ENCODE assay signal across 8 cellular contexts in the genomic region with DNA sequence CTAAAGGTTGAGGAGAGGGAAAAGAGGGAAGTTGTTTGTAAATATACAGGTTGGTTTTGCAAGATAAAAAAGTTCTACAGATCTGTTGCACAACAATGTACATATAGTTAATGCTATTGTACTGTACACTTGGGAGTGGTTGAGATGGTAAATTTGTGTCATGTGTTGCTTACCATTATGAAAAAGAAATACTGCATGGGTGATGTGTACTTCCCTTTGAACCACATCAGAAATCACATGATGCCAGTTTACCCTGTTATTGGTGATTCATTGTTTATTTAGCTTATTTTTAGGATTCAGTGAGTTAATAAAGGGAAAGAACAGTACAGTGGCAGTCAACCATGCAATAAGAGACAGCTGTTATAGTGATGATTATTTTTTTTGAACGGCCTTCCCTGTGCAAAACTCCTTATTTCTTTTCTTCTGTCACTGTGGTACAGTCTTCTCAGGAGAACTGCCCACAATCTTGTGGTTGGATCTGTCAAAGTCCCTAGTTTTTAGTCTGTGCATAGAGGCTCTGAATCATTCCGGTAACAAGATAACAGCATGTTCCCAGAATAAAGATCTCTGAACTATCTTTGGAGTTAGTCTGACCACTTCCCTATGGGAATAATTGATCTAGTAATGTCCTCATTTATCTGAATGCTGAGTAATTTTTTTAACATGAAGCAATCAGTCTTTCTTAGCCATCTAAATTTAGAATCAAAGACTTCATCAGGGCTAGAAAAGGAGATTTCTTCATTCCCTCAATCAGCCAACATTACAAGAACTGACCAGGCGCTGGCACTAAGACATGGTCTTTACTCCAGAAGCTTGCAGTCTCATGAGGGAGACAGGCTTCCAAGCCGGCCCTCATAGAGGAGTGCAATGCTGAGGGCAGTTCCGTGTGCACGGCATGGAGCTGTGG.
A peak's percentile ranks its signal among the peaks of the same experiment; 100 is the strongest.
DNase-seq lines count a peak whose midpoint lies in the region; ATAC-seq and TF ChIP-seq lines count a peak whose summit lies in the region.

No MANE protein-coding gene starts in this region.

- CTCF ChIA-PET in PC-9 (lab: Charles Lee) = no interaction called here

- H2AFZ ChIP-seq in PC-9 (no peak overlapping the region), osteoblast (ENCODE audit: low read length) (peak overlapping the region; percentile 3)

- DNase-seq in EL (peak; percentile 64), PC-9 (peak in 1 of 2 experiments; percentile 81), epithelial cell of esophagus (ENCODE audit: low read depth) (peak; percentile 92), osteoblast (ENCODE audit: insufficient read length, low spot score, missing footprints) (peak; percentile 80), cerebellar cortex (ENCODE audit: low spot score) (no peak)
- DNase-seq in effector memory CD4-positive, alpha-beta T cell = no peak
- DNase-seq in activated effector memory CD4-positive, alpha-beta T cell treated with anti-CD3 and anti-CD28 coated beads, Interleukin-2, amount 50 U/mL, for 16 hours = no peak

- H3K9me3 ChIP-seq in PC-9 (ENCODE audit: insufficient read depth, low read depth) (no peaks in the 10 kb centered on the region), osteoblast (ENCODE audit: low read depth, low read length) (no peaks in the 10 kb centered on the region)
- H3K9me3 ChIP-seq in effector memory CD4-positive, alpha-beta T cell (ENCODE audit: control insufficient read depth, low read length) = no peaks in the 10 kb centered on the region

- H3K4me3 ChIP-seq in PC-9 (no peak overlapping the region), epithelial cell of esophagus (ENCODE audit: low read length) (no peak overlapping the region), osteoblast (ENCODE audit: insufficient read depth, low read length) (peak overlapping the region; percentile 7)
- no peak overlapping the region for H3K4me3 ChIP-seq in effector memory CD4-positive, alpha-beta T cell (ENCODE audit: insufficient read depth, low read depth, low read length, poor library complexity, severe bottlenecking)

- peak overlapping the region; percentile 34 for H3K4me2 ChIP-seq in PC-9
- peak overlapping the region; percentile 50 for H3K4me2 ChIP-seq in osteoblast (ENCODE audit: insufficient read depth, low read length)

- no peaks in the 10 kb centered on the region for H3K27me3 ChIP-seq in PC-9 (ENCODE audit: insufficient read depth, low read depth)
- no peaks in the 10 kb centered on the region for H3K27me3 ChIP-seq in osteoblast (ENCODE audit: insufficient read depth, low read length)
- H3K27me3 ChIP-seq in effector memory CD4-positive, alpha-beta T cell (replicated peaks; ENCODE audit: control insufficient read depth, insufficient read depth, low read length, poor library complexity, severe bottlenecking) = no peaks in the 10 kb centered on the region

- H3F3A ChIP-seq in PC-9 (ENCODE audit: insufficient read depth, low read depth) = peaks cover 37% of the 10 kb centered on the region

- H3K9me2 ChIP-seq in PC-9 (ENCODE audit: insufficient read depth) = no peaks in the 10 kb centered on the region

- no peaks in the 10 kb centered on the region for H3K79me2 ChIP-seq in PC-9 (ENCODE audit: low read depth)
- H3K79me2 ChIP-seq in osteoblast (ENCODE audit: insufficient read depth, low read length) = no peaks in the 10 kb centered on the region

- no TSS peak for BruUV-seq in PC-9 (replicated peaks; lab: Mats Ljungman, UMichigan)

- intact Hi-C loops in PC-9 (cut with micrococcal nuclease; ENCODE audit: unreplicated experiment) = no loop called here

- H3K27ac ChIP-seq in PC-9 (no peak overlapping the region), osteoblast (ENCODE audit: low read depth, low read length) (peak overlapping the region; percentile 80)
- H3K27ac ChIP-seq in effector memory CD4-positive, alpha-beta T cell (ENCODE audit: insufficient read depth, low read length, poor library complexity, severe bottlenecking) = no peak overlapping the region

- H4K20me1 ChIP-seq in PC-9 (ENCODE audit: insufficient read depth) = no peaks in the 10 kb centered on the region
- H4K20me1 ChIP-seq in osteoblast (ENCODE audit: insufficient read depth, low read length) = no peaks in the 10 kb centered on the region

- POLR2A ChIA-PET in PC-9 (lab: Charles Lee; ENCODE audit: unreplicated experiment) = no interaction called here

- no peaks in the 10 kb centered on the region for H3K36me3 ChIP-seq in PC-9 (ENCODE audit: low read depth)
- H3K36me3 ChIP-seq in osteoblast (ENCODE audit: insufficient read depth, low read length) = no peaks in the 10 kb centered on the region
- H3K36me3 ChIP-seq in effector memory CD4-positive, alpha-beta T cell (ENCODE audit: control insufficient read depth, insufficient read depth, low read length) = no peaks in the 10 kb centered on the region

- TF ChIP-seq CTCF in PC-9 (conservative IDR thresholded peaks at IDR 0.05) (no peak), epithelial cell of esophagus (IDR thresholded peaks at IDR 0.05; ENCODE audit: insufficient read depth, low read depth, low read length, missing control alignments) (no peak), osteoblast (IDR thresholded peaks at IDR 0.05; ENCODE audit: extremely low read depth, low read depth, low read length) (no peak)

- ATAC-seq in HG03139 (IDR thresholded peaks at IDR 0.05; ENCODE audit: unreplicated experiment) = no peak

- peaks cover 41% of the 10 kb centered on the region for H3K4me1 ChIP-seq in PC-9 (replicated peaks; ENCODE audit: insufficient read depth)
- peaks cover 26% of the 10 kb centered on the region for H3K4me1 ChIP-seq in osteoblast (ENCODE audit: insufficient read depth, low read length)
- no peaks in the 10 kb centered on the region for H3K4me1 ChIP-seq in effector memory CD4-positive, alpha-beta T cell (ENCODE audit: control insufficient read depth, insufficient read depth, low read length, poor library complexity, severe bottlenecking)

Comparison
In these comparisons a context has a peak if more than half of its experiments do, and no peak if none do; other contexts are left out.
1. DNase-seq: peak in EL (single experiment), epithelial cell of esophagus (single experiment) and osteoblast (single experiment); none in effector memory CD4-positive, alpha-beta T cell (0 of 3), cerebellar cortex (single experiment) and activated effector memory CD4-positive, alpha-beta T cell treated with anti-CD3 and anti-CD28 coated beads, Interleukin-2, amount 50 U/mL, for 16 hours (single experiment).